15 cellular contexts compared by ENCODE assay signal in the genomic region with DNA sequence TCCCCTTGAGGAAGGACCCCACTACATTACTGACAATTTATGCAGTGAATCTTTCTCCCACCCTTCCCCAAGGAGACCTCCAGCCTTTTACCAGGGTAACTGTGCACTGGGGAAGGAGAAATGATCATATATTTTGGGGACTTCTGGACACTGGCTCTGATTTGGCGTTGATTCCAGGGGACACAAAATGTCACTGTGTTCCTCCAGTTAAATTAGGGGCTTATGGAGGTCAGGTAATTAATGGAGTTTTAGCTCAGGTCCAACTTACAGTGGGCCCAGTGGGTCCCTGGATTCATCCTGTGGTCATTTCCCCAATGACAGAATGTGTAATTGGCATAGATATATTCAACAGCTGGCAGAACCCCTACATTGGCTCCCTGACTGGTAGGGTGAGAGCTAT. TPM values are rescaled to one million over a fixed set of nuclear protein-coding genes. Genes with fewer than 3 reads are reported as not detected.
"Had no signal": no experiment of that assay in that cellular context is flagged by ENCODE, and none has a peak within 500 bp of the region (broad histone marks: within the 10 kb centered on the region; RNA-seq: fewer than 3 reads in every experiment).

No MANE protein-coding gene starts in this region.

RNA-seq across cellular contexts. Expression of gene CCL4L2, which starts 8.7 kb away (rescaled TPM):
- total RNA-seq: kidney epithelial cell, left lobe of liver, left ventricle myocardium inferior, left ventricle myocardium superior, lung microvascular endothelial cell, mammary epithelial cell, mesothelial cell of epicardium, myocyte had no signal
- polyA plus RNA-seq: keratinocyte, mammary epithelial cell had no signal

RNA-seq across cellular contexts. Expression of gene CCL3L1, which starts 23.0 kb away (rescaled TPM):
- total RNA-seq: kidney epithelial cell, left cardiac atrium, left ventricle myocardium inferior, left ventricle myocardium superior, lower leg skin, lung microvascular endothelial cell, mammary epithelial cell, mesothelial cell of epicardium, myocyte had no signal
- polyA plus RNA-seq: keratinocyte, mammary epithelial cell had no signal

RNA-seq across cellular contexts. Expression of gene TBC1D3B, which starts 43.1 kb away (rescaled TPM):
- total RNA-seq: hepatocyte, kidney epithelial cell, mononuclear cell had no signal
- polyA plus RNA-seq: immature natural killer cell had no signal

RNA-seq across cellular contexts. Expression of gene TBC1D3I, which starts 44.8 kb away (rescaled TPM):
- total RNA-seq: hepatocyte, left ventricle myocardium inferior, lung, mammary epithelial cell, mononuclear cell had no signal
- polyA plus RNA-seq: immature natural killer cell, keratinocyte had no signal
